30 cellular contexts compared by ENCODE assay signal in genomic region chr7:84829719-84830118, GRCh38.
"Had no signal": no experiment of that assay in that cellular context is flagged by ENCODE, and none has a peak within 500 bp of the region (broad histone marks: within the 10 kb centered on the region; RNA-seq: fewer than 3 reads in every experiment).

No MANE protein-coding gene starts in this region.

- H3K27me3 ChIP-seq: left lung, neural progenitor cell, neutrophil, right atrium auricular region, right lobe of liver, tibial nerve, uterus had no signal

- H3K4me1 ChIP-seq: left lung, lower lobe of right lung, neural progenitor cell, parathyroid adenoma, psoas muscle, right atrium auricular region, right lobe of liver, tibial nerve, uterus had no signal

- H3K4me3 ChIP-seq: left lung, lower lobe of right lung, neural progenitor cell, psoas muscle, right atrium auricular region, right lobe of liver, smooth muscle cell, tibial nerve, uterus had no signal

- H3K36me3 ChIP-seq: left lung, lower lobe of right lung, neural progenitor cell, neutrophil, right atrium auricular region, right lobe of liver, tibial nerve, uterus had no signal

- H3K4me2 ChIP-seq: neural progenitor cell, smooth muscle cell had no signal

- H3K27ac ChIP-seq: left lung, lower lobe of right lung, neural progenitor cell, neutrophil, parathyroid adenoma, psoas muscle, right atrium auricular region, right lobe of liver, tibial nerve, uterus had no signal

- H2AFZ ChIP-seq: neural progenitor cell, parathyroid adenoma had no signal

- FAIRE-seq: islet of Langerhans, kidney had no signal

- ATAC-seq: left colon; left lung; lower lobe of right lung; natural killer cell; psoas muscle; right lobe of liver; stimulated activated memory B cell treated with anti-CD40 and anti-IgM and Interleukin-4, amounts not matched to agents 10 μg/mL and 1 μg/mL and 100 μg/mL, for 72 hours; stimulated activated naive CD8-positive, alpha-beta T cell treated with anti-CD3 and anti-CD28 coated beads, Interleukin-15, amount 100 ng/mL, for 72 hours had no signal

- H3K9me3 ChIP-seq: left lung, lower lobe of right lung, neutrophil, psoas muscle, right atrium auricular region, right lobe of liver, tibial nerve, uterus had no signal

- H3K79me2 ChIP-seq: parathyroid adenoma had no signal

- DNase-seq: hippocampal formation; immature natural killer cell; kidney; left colon; left lung; lower lobe of right lung; mammary epithelial cell; mesenchymal stem cell; naive B cell; natural killer cell; nephron progenitor cell; occipital lobe; psoas muscle; right lobe of liver; stimulated activated CD4-positive, alpha-beta T cell treated with anti-CD3 and anti-CD28 coated beads, Interleukin-1b, Interleukin-23, amount 100 ng/mL, for 48 hours; stimulated activated CD4-positive, alpha-beta T cell treated with anti-CD3 and anti-CD28 coated beads, Interleukin-2, amount 100 ng/mL, for 48 hours; stimulated activated CD4-positive, alpha-beta T cell treated with anti-CD3 and anti-CD28 coated beads, Interleukin-4, amount 100 ng/mL, for 4 hours; stimulated activated CD8-positive, alpha-beta memory T cell treated with anti-CD3 and anti-CD28 coated beads, Interleukin-4, amount 100 ng/mL, for 48 hours; stimulated activated naive CD4-positive, alpha-beta T cell treated with Interleukin-2 at 50 U/mL for 16 hours; stimulated activated naive CD8-positive, alpha-beta T cell treated with anti-CD3 and anti-CD28 coated beads, Interleukin-15, amount 100 ng/mL, for 72 hours; substantia nigra; uterus had no signal

- H3K9ac ChIP-seq: neural progenitor cell, parathyroid adenoma had no signal
